Comparison of ENCODE assay signal across 15 cellular contexts in genomic region chr4:112894480-112894879, GRCh38.
DNase-seq lines count a peak whose midpoint lies in the region; ATAC-seq and TF ChIP-seq lines count a peak whose summit lies in the region.
"Had no signal": no experiment of that assay in that cellular context is flagged by ENCODE, and none has a peak within 500 bp of the region (broad histone marks: within the 10 kb centered on the region; RNA-seq: fewer than 3 reads in every experiment).

No MANE protein-coding gene starts in this region.

- POLR2A ChIA-PET in WTC11 (lab: Charles Lee), result no interaction called here

- H3K4me3 Mint-ChIP-seq in WTC11, result no peak overlapping the region
- H3K4me3 Mint-ChIP-seq in nephron, result no peak overlapping the region
- H3K4me3 Mint-ChIP-seq: CD14-positive monocyte; CD8-positive, alpha-beta T cell had no signal

- ATAC-seq in WTC11, result no peak
- ATAC-seq: A549; CD8-positive, alpha-beta T cell; GM12878; HepG2 had no signal

- H3K27ac ChIP-seq in cingulate gyrus (ENCODE audit: low read depth, low read length) (peak overlapping the region; percentile 86), temporal lobe (ENCODE audit: low read depth, low read length) (peak overlapping the region; percentile 92)
- H3K27ac ChIP-seq: A549 had no signal

- TF ChIP-seq CTCF in WTC11 (IDR thresholded peaks at IDR 0.05), result no peak
- TF ChIP-seq CTCF in nephron (IDR thresholded peaks at IDR 0.05; ENCODE audit: unreplicated experiment in 3 of 3), result no peak

- H3K27me3 Mint-ChIP-seq in WTC11 (ENCODE audit: low read depth) (no peaks in the 10 kb centered on the region), nephron (ENCODE audit: low read depth) (no peaks in the 10 kb centered on the region)

- DNase-seq in WTC11 (ENCODE audit: low spot score), result no peak
- DNase-seq in NCI-H2196 (lab: John Stamatoyannopoulos, UW; ENCODE audit: unreplicated experiment), result no peak
- DNase-seq in stimulated activated CD4-positive, alpha-beta T cell treated with anti-CD3 and anti-CD28 coated beads, Interleukin-4, amount 100 ng/mL, for 4 hours, result no peak
- DNase-seq in EL, result no peak
- DNase-seq: CD8-positive, alpha-beta T cell; COR-L47; DMS53; GOT3 had no signal

- H3K4me1 Mint-ChIP-seq in WTC11 (peaks cover 64% of the 10 kb centered on the region), nephron (peaks cover 34% of the 10 kb centered on the region)
- H3K4me1 Mint-ChIP-seq: CD14-positive monocyte had no signal

- H3K36me3 Mint-ChIP-seq in WTC11, result peaks cover 7% of the 10 kb centered on the region
- no peaks in the 10 kb centered on the region for H3K36me3 Mint-ChIP-seq in nephron (ENCODE audit: low read depth)
- H3K36me3 Mint-ChIP-seq: CD14-positive monocyte; CD8-positive, alpha-beta T cell had no signal

- H3K27ac Mint-ChIP-seq in WTC11, result 0 out of 2 replicates have a peak overlapping the region, but pooled peaks have one; percentile 29
- H3K27ac Mint-ChIP-seq in nephron, result peak overlapping the region; percentile 87 to 98 (median 98)
- H3K27ac Mint-ChIP-seq: CD14-positive monocyte; CD8-positive, alpha-beta T cell had no signal

- CTCF ChIA-PET in WTC11 (lab: Charles Lee), result no interaction called here

- H3K9me3 Mint-ChIP-seq in WTC11 (peaks cover 7% of the 10 kb centered on the region), nephron (no peaks in the 10 kb centered on the region)
- H3K9me3 Mint-ChIP-seq: CD14-positive monocyte; CD8-positive, alpha-beta T cell had no signal

TF ChIP-seq in WTC11, 78 proteins besides CTCF, POLR2A, EP300 and RAD21:
- TF ChIP-seq PRDM15 (CRISPR knock-in tag; IDR thresholded peaks at IDR 0.05) (peak; percentile 76), ERG (CRISPR knock-in tag; IDR thresholded peaks at IDR 0.05) (no peak)
